Comparison of ENCODE assay signal across 2 cellular contexts in the genomic region with DNA sequence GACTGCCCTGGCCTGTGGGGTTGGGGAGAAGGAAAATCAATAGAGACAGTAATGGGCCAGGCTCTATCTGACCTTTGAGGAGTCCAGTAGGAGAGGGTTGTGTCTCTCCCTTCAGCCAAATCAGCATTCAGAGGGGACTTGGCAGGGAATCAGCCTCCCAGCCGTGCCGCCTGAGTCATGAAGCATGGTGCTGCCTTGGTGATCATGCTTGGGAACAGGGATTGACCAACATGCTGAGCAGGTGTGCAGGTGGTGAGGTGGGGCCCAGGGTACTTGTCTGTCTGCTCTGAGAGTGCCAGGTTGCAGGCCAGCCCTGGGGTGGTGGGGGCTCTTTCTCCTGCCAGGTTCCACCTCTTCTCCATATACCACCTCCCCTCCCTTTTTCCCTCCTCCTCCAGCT.
TF ChIP-seq lines count a peak whose summit lies in the region.

No MANE protein-coding gene starts in this region.

TF ChIP-seq in HEK293, 187 proteins besides CTCF, POLR2A, EP300 and RAD21 (continued from another document):
- no peak for TF ChIP-seq ZNF274 (IDR thresholded peaks at IDR 0.05; ENCODE audit: low read length)
- no peak for TF ChIP-seq ZNF274 (tag by site-specific recombination; IDR thresholded peaks at IDR 0.05; ENCODE audit: borderline replicate concordance)
- TF ChIP-seq ZNF529 (tag by site-specific recombination; IDR thresholded peaks at IDR 0.05; ENCODE audit: insufficient replicate concordance) = no peak
- no peak for TF ChIP-seq ZBTB20 (tag by site-specific recombination; IDR thresholded peaks at IDR 0.05)

TF ChIP-seq in SK-N-SH, 30 proteins besides CTCF, POLR2A, EP300 and RAD21 (continued from another document):
- TF ChIP-seq, protein P1, sequence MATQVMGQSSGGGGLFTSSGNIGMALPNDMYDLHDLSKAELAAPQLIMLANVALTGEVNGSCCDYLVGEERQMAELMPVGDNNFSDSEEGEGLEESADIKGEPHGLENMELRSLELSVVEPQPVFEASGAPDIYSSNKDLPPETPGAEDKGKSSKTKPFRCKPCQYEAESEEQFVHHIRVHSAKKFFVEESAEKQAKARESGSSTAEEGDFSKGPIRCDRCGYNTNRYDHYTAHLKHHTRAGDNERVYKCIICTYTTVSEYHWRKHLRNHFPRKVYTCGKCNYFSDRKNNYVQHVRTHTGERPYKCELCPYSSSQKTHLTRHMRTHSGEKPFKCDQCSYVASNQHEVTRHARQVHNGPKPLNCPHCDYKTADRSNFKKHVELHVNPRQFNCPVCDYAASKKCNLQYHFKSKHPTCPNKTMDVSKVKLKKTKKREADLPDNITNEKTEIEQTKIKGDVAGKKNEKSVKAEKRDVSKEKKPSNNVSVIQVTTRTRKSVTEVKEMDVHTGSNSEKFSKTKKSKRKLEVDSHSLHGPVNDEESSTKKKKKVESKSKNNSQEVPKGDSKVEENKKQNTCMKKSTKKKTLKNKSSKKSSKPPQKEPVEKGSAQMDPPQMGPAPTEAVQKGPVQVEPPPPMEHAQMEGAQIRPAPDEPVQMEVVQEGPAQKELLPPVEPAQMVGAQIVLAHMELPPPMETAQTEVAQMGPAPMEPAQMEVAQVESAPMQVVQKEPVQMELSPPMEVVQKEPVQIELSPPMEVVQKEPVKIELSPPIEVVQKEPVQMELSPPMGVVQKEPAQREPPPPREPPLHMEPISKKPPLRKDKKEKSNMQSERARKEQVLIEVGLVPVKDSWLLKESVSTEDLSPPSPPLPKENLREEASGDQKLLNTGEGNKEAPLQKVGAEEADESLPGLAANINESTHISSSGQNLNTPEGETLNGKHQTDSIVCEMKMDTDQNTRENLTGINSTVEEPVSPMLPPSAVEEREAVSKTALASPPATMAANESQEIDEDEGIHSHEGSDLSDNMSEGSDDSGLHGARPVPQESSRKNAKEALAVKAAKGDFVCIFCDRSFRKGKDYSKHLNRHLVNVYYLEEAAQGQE (IDR thresholded peaks at IDR 0.05; ENCODE audit: low read depth, low read length) = no peak
- TF ChIP-seq RFX5 (IDR thresholded peaks at IDR 0.05; ENCODE audit: low read length) (no peak), NRF1 (IDR thresholded peaks at IDR 0.05; ENCODE audit: low read depth, low read length) (no peak), GATA2 (CRISPR knock-in tag; IDR thresholded peaks at IDR 0.05) (no peak), ELF1 (IDR thresholded peaks at IDR 0.05) (no peak), CHD2 (IDR thresholded peaks at IDR 0.05; ENCODE audit: low read length, partially characterized antibody) (no peak)
- TF ChIP-seq, protein P2, sequence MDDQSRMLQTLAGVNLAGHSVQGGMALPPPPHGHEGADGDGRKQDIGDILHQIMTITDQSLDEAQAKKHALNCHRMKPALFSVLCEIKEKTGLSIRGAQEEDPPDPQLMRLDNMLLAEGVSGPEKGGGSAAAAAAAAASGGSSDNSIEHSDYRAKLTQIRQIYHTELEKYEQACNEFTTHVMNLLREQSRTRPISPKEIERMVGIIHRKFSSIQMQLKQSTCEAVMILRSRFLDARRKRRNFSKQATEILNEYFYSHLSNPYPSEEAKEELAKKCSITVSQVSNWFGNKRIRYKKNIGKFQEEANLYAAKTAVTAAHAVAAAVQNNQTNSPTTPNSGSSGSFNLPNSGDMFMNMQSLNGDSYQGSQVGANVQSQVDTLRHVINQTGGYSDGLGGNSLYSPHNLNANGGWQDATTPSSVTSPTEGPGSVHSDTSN (IDR thresholded peaks at IDR 0.05) = no peak
- TF ChIP-seq, protein P3, sequence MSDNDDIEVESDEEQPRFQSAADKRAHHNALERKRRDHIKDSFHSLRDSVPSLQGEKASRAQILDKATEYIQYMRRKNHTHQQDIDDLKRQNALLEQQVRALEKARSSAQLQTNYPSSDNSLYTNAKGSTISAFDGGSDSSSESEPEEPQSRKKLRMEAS (IDR thresholded peaks at IDR 0.05; ENCODE audit: low read depth) = no peak
- TF ChIP-seq, protein P4, sequence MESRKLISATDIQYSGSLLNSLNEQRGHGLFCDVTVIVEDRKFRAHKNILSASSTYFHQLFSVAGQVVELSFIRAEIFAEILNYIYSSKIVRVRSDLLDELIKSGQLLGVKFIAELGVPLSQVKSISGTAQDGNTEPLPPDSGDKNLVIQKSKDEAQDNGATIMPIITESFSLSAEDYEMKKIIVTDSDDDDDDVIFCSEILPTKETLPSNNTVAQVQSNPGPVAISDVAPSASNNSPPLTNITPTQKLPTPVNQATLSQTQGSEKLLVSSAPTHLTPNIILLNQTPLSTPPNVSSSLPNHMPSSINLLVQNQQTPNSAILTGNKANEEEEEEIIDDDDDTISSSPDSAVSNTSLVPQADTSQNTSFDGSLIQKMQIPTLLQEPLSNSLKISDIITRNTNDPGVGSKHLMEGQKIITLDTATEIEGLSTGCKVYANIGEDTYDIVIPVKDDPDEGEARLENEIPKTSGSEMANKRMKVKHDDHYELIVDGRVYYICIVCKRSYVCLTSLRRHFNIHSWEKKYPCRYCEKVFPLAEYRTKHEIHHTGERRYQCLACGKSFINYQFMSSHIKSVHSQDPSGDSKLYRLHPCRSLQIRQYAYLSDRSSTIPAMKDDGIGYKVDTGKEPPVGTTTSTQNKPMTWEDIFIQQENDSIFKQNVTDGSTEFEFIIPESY (IDR thresholded peaks at IDR 0.05; ENCODE audit: borderline replicate concordance, low read depth) = no peak
TF ChIP-seq in SK-N-SH: peak in this region for 0.
